8 cellular contexts compared by ENCODE assay signal in the genomic region with DNA sequence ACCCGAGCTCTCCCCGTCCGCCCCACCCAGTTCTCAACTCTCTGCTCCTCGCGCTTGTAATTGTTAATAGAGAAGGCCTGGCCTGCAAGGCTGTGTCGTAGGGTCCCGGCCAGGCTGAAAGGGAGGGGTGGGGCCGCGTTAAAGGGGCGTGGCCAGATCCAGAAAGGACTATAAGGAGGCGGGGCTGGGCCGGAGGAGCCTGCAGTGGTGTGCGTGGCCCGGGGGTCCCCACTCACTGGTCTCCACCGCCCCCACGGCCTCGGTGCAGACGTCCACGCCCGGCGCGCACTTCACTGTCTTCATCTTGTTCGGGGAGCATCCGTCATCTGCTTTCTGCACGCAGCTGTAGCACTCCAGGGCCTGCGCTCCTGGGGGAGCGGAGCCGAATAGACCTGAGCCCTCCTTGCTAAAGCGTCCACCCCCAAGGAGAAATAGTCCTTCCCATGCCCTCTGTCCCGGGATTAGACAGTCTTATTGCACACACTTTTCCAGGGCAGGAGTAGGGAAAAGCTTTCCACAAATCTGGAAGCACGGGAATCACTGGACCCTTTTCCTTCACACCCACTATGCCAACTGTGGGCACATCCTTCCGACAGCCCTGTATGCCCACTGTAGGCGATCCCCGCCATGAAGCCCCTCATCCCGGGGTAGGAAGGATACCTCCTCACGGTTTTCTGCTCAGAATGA. TPM values are rescaled to one million over a fixed set of nuclear protein-coding genes. Genes with fewer than 3 reads are reported as not detected.
DNase-seq lines count a peak whose midpoint lies in the region; ATAC-seq and TF ChIP-seq lines count a peak whose summit lies in the region.

No MANE protein-coding gene starts in this region.

- no peak for DNase-seq in AG04449 (ENCODE audit: low read depth, low spot score)
- DNase-seq in activated CD8-positive, alpha-beta T cell treated with anti-CD3 and anti-CD28 coated beads for 36 hours: no peak
- no peak for DNase-seq in fibroblast of pulmonary artery (ENCODE audit: low read depth)
- no peak for DNase-seq in neuronal stem cell (ENCODE audit: low spot score)
- DNase-seq in aorta: peak; percentile 89 to 92

- TF ChIP-seq CTCF in AG04449 (IDR thresholded peaks at IDR 0.05; ENCODE audit: insufficient read depth, low read length, missing control alignments) (no peak), fibroblast of pulmonary artery (IDR thresholded peaks at IDR 0.05; ENCODE audit: low read length, missing control alignments) (no peak)
- TF ChIP-seq CTCF in activated CD8-positive, alpha-beta T cell treated with anti-CD3 and anti-CD28 coated beads for 36 hours (IDR thresholded peaks at IDR 0.05): no peak

- no CpG with 5 or more reads among the region's 36 CpGs for WGBS in neuronal stem cell (ENCODE audit: extremely low coverage in 2 of 2, insufficient read length in 2 of 2, insufficient replicate concordance in 1 of 2), 2 donors
- 11 to 15% methylated on average over 34 to 36 of the region's 36 CpGs for WGBS in aorta, 2 donors

- peak overlapping the region; percentile 98 for H2AFZ ChIP-seq in neuronal stem cell (ENCODE audit: low read length)

- H3K4me1 ChIP-seq in neuronal stem cell (ENCODE audit: control insufficient read depth in 2 of 2, insufficient read depth in 1 of 2, low read depth in 1 of 2, low read length in 2 of 2) (peaks cover 4 to 13% of the 10 kb centered on the region in 2 donors), aorta (ENCODE audit: control insufficient read depth in 1 of 2, insufficient read depth in 2 of 2, low read length in 2 of 2) (no peaks in the 10 kb centered on the region)

- POLR2A ChIA-PET in AG04449 (lab: Yijun Ruan, JAX): no interaction called here
- POLR2A ChIA-PET in activated CD8-positive, alpha-beta T cell treated with anti-CD3 and anti-CD28 coated beads for 36 hours (lab: Charles Lee): interaction anchor here (0.8 to 4.5 kb wide), 5 partner anchors 10 to 132 kb away, joined by 3 to 23 read pairs (median 5); partner anchors contain the start of genes IRGQ and ZNF576

- no peak overlapping the region for H2AK5ac ChIP-seq in neuronal stem cell (ENCODE audit: low read depth, low read length)

- ATAC-seq in GM19324 (IDR thresholded peaks at IDR 0.05; ENCODE audit: low FRiP score, unreplicated experiment) (peak; percentile 15), HG03457 (IDR thresholded peaks at IDR 0.05; ENCODE audit: unreplicated experiment) (peak; percentile 17), aorta (ENCODE audit: low FRiP score) (peak; percentile 87), HG03135 (IDR thresholded peaks at IDR 0.05; ENCODE audit: unreplicated experiment) (no peak)
- no peak for ATAC-seq in activated CD8-positive, alpha-beta T cell treated with anti-CD3 and anti-CD28 coated beads for 36 hours

- H3K18ac ChIP-seq in neuronal stem cell (ENCODE audit: low read length): peak overlapping the region; percentile 61

- peak overlapping the region; percentile 84 for H3K4me3 Mint-ChIP-seq in activated CD8-positive, alpha-beta T cell treated with anti-CD3 and anti-CD28 coated beads for 36 hours

- no peak overlapping the region for H2BK15ac ChIP-seq in neuronal stem cell (ENCODE audit: low read length)

- H4K8ac ChIP-seq in neuronal stem cell (ENCODE audit: low read depth, low read length): no peak overlapping the region

- H3K9ac ChIP-seq in neuronal stem cell (ENCODE audit: low read depth, low read length, poor library complexity): peak overlapping the region; percentile 60

- peak overlapping the region; percentile 82 for H3K4me3 ChIP-seq in AG04449 (ENCODE audit: low read depth, low read length)
- peak overlapping the region; percentile 77 for H3K4me3 ChIP-seq in fibroblast of pulmonary artery (replicated peaks; ENCODE audit: low read depth, low read length)
- H3K4me3 ChIP-seq in neuronal stem cell (ENCODE audit: low read length in 2 of 2): peak overlapping the region; percentile 74 to 88
- H3K4me3 ChIP-seq in aorta (ENCODE audit: low read length in 2 of 2): peak overlapping the region; percentile 14 to 42

- H2BK12ac ChIP-seq in neuronal stem cell (ENCODE audit: low read length): no peak overlapping the region

- H3K4me1 Mint-ChIP-seq in activated CD8-positive, alpha-beta T cell treated with anti-CD3 and anti-CD28 coated beads for 36 hours (ENCODE audit: low read depth): peaks cover 48% of the 10 kb centered on the region

- CTCF ChIA-PET in AG04449 (lab: Yijun Ruan, JAX): interaction anchor here (1.0 to 6.9 kb wide), 6 partner anchors 9 to 60 kb away, joined by 4 to 62 read pairs (median 8); no protein-coding TSS in a partner anchor
- CTCF ChIA-PET in activated CD8-positive, alpha-beta T cell treated with anti-CD3 and anti-CD28 coated beads for 36 hours (lab: Charles Lee): interaction anchor here (0.9 to 5.0 kb wide), 10 partner anchors 10 to 91 kb away, joined by 3 to 31 read pairs (median 5); partner anchors contain the start of genes PHLDB3 and ZNF575

- peaks cover 5% of the 10 kb centered on the region for H3K36me3 Mint-ChIP-seq in activated CD8-positive, alpha-beta T cell treated with anti-CD3 and anti-CD28 coated beads for 36 hours (ENCODE audit: low read depth)

- no peak overlapping the region for H3K4ac ChIP-seq in neuronal stem cell (ENCODE audit: low read length)

- no peaks in the 10 kb centered on the region for H3K27me3 Mint-ChIP-seq in activated CD8-positive, alpha-beta T cell treated with anti-CD3 and anti-CD28 coated beads for 36 hours

- H3K27ac ChIP-seq in neuronal stem cell (replicated peaks; ENCODE audit: low read length) (peak overlapping the region; percentile 14), aorta (ENCODE audit: low read depth in 1 of 2, low read length in 2 of 2) (peak overlapping the region in 1 of 2 donors; percentile 78)

- H3K9me3 ChIP-seq in neuronal stem cell (replicated peaks in 1 of 2; ENCODE audit: control insufficient read depth in 2 of 2, insufficient read depth in 1 of 2, low read depth in 1 of 2, low read length in 2 of 2) (peaks cover 0 to 2% of the 10 kb centered on the region in 2 donors), aorta (ENCODE audit: control insufficient read depth, low read length) (no peaks in the 10 kb centered on the region)

- H3K27ac Mint-ChIP-seq in activated CD8-positive, alpha-beta T cell treated with anti-CD3 and anti-CD28 coated beads for 36 hours: peak overlapping the region; percentile 94

- H3K14ac ChIP-seq in neuronal stem cell (ENCODE audit: low read length): no peak overlapping the region

- no peaks in the 10 kb centered on the region for H3K79me1 ChIP-seq in neuronal stem cell (ENCODE audit: low read depth, low read length)

- no peaks in the 10 kb centered on the region for H3K9me3 Mint-ChIP-seq in activated CD8-positive, alpha-beta T cell treated with anti-CD3 and anti-CD28 coated beads for 36 hours

- no peak overlapping the region for H4K91ac ChIP-seq in neuronal stem cell (ENCODE audit: low read depth, low read length, poor library complexity)

- H3K27me3 ChIP-seq in neuronal stem cell (ENCODE audit: control insufficient read depth in 3 of 3, insufficient read depth in 3 of 3, low read depth in 1 of 3, low read length in 3 of 3) (peaks cover 6 to 49% (median 28%) of the 10 kb centered on the region in 3 experiments), aorta (ENCODE audit: control insufficient read depth in 1 of 2, insufficient read depth in 2 of 2, low read length in 1 of 2) (no peaks in the 10 kb centered on the region)

- no peak overlapping the region for H2BK120ac ChIP-seq in neuronal stem cell (ENCODE audit: low read depth, low read length)

- peak overlapping the region; percentile 48 for H3K23ac ChIP-seq in neuronal stem cell (ENCODE audit: low read depth, low read length, poor library complexity)

- H3K4me2 ChIP-seq in neuronal stem cell (ENCODE audit: insufficient read depth, low read length, poor library complexity, severe bottlenecking): peak overlapping the region; percentile 76

- H3K36me3 ChIP-seq in neuronal stem cell (replicated peaks in 1 of 2; ENCODE audit: control insufficient read depth in 2 of 2, insufficient read depth in 2 of 2, low read length in 2 of 2): no peaks in the 10 kb centered on the region
- H3K36me3 ChIP-seq in aorta (ENCODE audit: control insufficient read depth in 1 of 2, insufficient read depth in 2 of 2, low read length in 1 of 2): no peaks in the 10 kb centered on the region

- no peak overlapping the region for H2BK5ac ChIP-seq in neuronal stem cell (ENCODE audit: low read length)

- intact Hi-C loops in activated CD8-positive, alpha-beta T cell treated with anti-CD3 and anti-CD28 coated beads for 36 hours (cut with micrococcal nuclease): loop anchor here (5.0 kb wide), 1 partner anchor 38 kb away; the partner anchor contains the start of gene PHLDB3
- intact Hi-C loops in aorta (cut with DNase I): loop anchor here (1.0 to 5.0 kb wide), 3 partner anchors 10 to 53 kb away; partner anchors contain the start of gene PHLDB3 (in 1 of the 2)

RNA-seq across cellular contexts. Expression of gene LYPD3, which starts 1.2 kb away (rescaled TPM):
- 1 to 10 TPM; 4.4 to 4.9 TPM for total RNA-seq in activated CD8-positive, alpha-beta T cell treated with anti-CD3 and anti-CD28 coated beads for 36 hours
- 0.59 TPM for polyA plus RNA-seq in neuronal stem cell (2013, experiment 1 of 2)
- polyA plus RNA-seq in neuronal stem cell (2013, experiment 2 of 2): 0.68 TPM
- total RNA-seq in aorta: 1 to 10 TPM; 1.2 to 1.6 TPM
- polyA plus RNA-seq in aorta: 1 to 10 TPM; 1.5 to 2.6 TPM

RNA-seq across cellular contexts. Expression of gene PHLDB3, which starts 40.3 kb away (rescaled TPM):
- total RNA-seq in activated CD8-positive, alpha-beta T cell treated with anti-CD3 and anti-CD28 coated beads for 36 hours: 10 to 100 TPM; 14.7 to 17.5 TPM
- 8.0 TPM for polyA plus RNA-seq in neuronal stem cell (2013, experiment 1 of 2)
- 7.9 TPM for polyA plus RNA-seq in neuronal stem cell (2013, experiment 2 of 2)
- total RNA-seq in aorta: 10 to 100 TPM in 1 of 2 donors, 1 to 10 TPM in 1; 9.7 to 10.2 TPM
- polyA plus RNA-seq in aorta: 10 to 100 TPM in 1 of 2 donors, 1 to 10 TPM in 1; 4.8 to 18.5 TPM

RNA-seq across cellular contexts. Expression of gene TEX101, which starts 49.5 kb away (rescaled TPM):
- total RNA-seq in activated CD8-positive, alpha-beta T cell treated with anti-CD3 and anti-CD28 coated beads for 36 hours: not detected
- polyA plus RNA-seq in neuronal stem cell (2013, experiment 1 of 2): not detected
- not detected for polyA plus RNA-seq in neuronal stem cell (2013, experiment 2 of 2)
- not detected for total RNA-seq in aorta
- polyA plus RNA-seq in aorta: not detected

Comparison
In these comparisons a context has a peak if more than half of its experiments do, and no peak if none do; other contexts are left out.
1. DNase-seq: peak in aorta (2 of 2); none in AG04449 (single experiment), activated CD8-positive, alpha-beta T cell treated with anti-CD3 and anti-CD28 coated beads for 36 hours (single experiment), fibroblast of pulmonary artery (single experiment) and neuronal stem cell (single experiment).
2. H3K4me3 ChIP-seq: peak in every context shown above with its lines; median percentile 82 in AG04449; 81 in neuronal stem cell; 77 in fibroblast of pulmonary artery; 28 in aorta.
3. ATAC-seq: peak in GM19324 (single experiment), HG03457 (single experiment) and aorta (single experiment); none in activated CD8-positive, alpha-beta T cell treated with anti-CD3 and anti-CD28 coated beads for 36 hours (single experiment) and HG03135 (single experiment).